Comparison of ENCODE assay signal across 8 cellular contexts in the genomic region with DNA sequence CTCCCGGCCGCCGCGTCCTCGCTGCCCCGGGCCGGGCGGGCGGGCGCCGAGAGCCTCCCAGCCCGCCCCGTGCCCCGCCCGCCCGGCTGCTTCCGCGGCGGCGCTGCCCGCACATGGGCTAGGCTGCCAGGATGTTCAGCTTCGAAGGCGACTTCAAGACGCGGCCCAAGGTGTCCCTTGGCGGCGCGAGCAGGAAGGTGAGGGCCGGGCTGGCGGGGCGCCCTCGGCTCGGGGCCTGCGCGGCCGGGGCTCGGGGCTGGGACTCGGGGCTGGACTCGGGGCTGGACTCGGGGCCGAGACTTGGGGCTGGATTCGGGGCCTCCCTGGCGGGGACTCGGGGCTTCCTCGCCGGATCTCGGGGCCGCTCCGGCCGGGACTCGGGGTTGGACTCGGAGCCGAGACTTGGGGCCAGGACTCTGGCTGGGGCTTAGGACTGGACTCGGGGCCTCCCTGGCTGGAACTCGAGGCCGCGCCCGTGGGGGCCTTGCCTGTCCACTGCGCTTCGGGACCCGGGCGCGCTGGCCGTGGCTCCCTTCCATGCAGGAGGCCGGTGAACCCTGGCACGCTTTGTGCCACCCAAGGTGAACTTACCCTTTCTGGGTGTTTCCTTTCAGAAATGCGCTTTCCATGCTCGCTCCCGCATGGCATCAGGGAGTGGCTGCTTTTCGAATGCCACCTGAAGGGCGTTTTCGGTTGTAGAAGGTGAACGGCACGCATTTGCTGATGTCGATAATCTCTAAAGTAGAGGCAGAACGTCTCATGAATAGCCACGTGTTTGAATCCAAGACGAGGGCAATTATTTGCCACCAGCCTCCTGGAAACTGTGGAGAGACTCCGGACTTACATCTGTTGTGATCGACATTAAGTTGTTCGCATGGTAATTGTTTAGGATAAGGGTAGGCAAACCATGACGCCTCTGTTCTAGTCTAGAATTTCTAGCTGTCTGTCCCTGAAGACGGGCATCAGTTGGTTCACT. TPM values are rescaled to one million over a fixed set of nuclear protein-coding genes. Genes with fewer than 3 reads are reported as not detected.
DNase-seq lines count a peak whose midpoint lies in the region; ATAC-seq and TF ChIP-seq lines count a peak whose summit lies in the region.

No MANE protein-coding gene starts in this region.

- H3K4me3 ChIP-seq in GM08714 (ENCODE audit: low read length) (peak overlapping the region; percentile 91), HCT116 (replicated peaks in 1 of 2; ENCODE audit: low read depth in 1 of 2, low read length in 2 of 2) (peak overlapping the region; percentile 68 to 96), gastroesophageal sphincter (peak overlapping the region; percentile 78 to 85)

- H3K36me3 ChIP-seq in HCT116 (ENCODE audit: control insufficient read depth in 1 of 2, insufficient read depth in 2 of 2, low read length in 2 of 2) (peaks cover 10 to 20% of the 10 kb centered on the region in 2 experiments; a peak in 3 of 4 replicates), gastroesophageal sphincter (peaks cover 0 to 17% of the 10 kb centered on the region in 2 donors)

- no peak for TF ChIP-seq EP300 in gastroesophageal sphincter (IDR thresholded peaks at IDR 0.05)

- no peaks in the 10 kb centered on the region for H3K9me3 Mint-ChIP-seq in activated T-helper 2 cell treated with anti-CD3 and anti-CD28 coated beads, Interferon-gamma antibody, Interleukin-2, Interleukin-4, amounts not matched to agents 10 μg/mL and 5 μg/mL and 100 μg/mL, durations not matched to agents 14 hours and 24 hours and 36 hours
- H3K9me3 Mint-ChIP-seq in progenitor cell of endocrine pancreas (ENCODE audit: low read depth): no peaks in the 10 kb centered on the region

- H3K4me1 Mint-ChIP-seq in activated T-helper 2 cell treated with anti-CD3 and anti-CD28 coated beads, Interferon-gamma antibody, Interleukin-2, Interleukin-4, amounts not matched to agents 10 μg/mL and 5 μg/mL and 100 μg/mL, durations not matched to agents 14 hours and 24 hours and 36 hours (ENCODE audit: low read depth): peaks cover 41% of the 10 kb centered on the region
- peaks cover 28% of the 10 kb centered on the region for H3K4me1 Mint-ChIP-seq in progenitor cell of endocrine pancreas (ENCODE audit: low read depth)

- no peak for TF ChIP-seq CTCF in HCT116 (IDR thresholded peaks at IDR 0.05 in 2 of 3, conservative IDR thresholded peaks at IDR 0.05 in 1 of 3; ENCODE audit: borderline replicate concordance in 1 of 3, insufficient read depth in 1 of 3, low read depth in 2 of 3, low read length in 2 of 3)
- TF ChIP-seq CTCF in gastroesophageal sphincter (IDR thresholded peaks at IDR 0.05): no peak
- no peak for TF ChIP-seq CTCF in progenitor cell of endocrine pancreas (IDR thresholded peaks at IDR 0.05; ENCODE audit: unreplicated experiment)
- TF ChIP-seq CTCF in GM13977 (IDR thresholded peaks at IDR 0.05; ENCODE audit: extremely low read depth, insufficient read depth, missing control alignments): no peak

- peak; percentile 62 for ATAC-seq in HCT116
- ATAC-seq in gastroesophageal sphincter: peak; percentile 76

- CTCF ChIA-PET in HCT116 (lab: Charles Lee): no interaction called here

- H4K20me1 ChIP-seq in HCT116 (ENCODE audit: insufficient read depth): no peaks in the 10 kb centered on the region; the same call in 1 of the 2 replicates

- in situ Hi-C loops in GM13977 (cut with MboI; ENCODE audit: low pct_unique_long_range_greater_than_20kb, low sequenced_read_pairs, unreplicated experiment): no loop called here

- H3K9ac ChIP-seq in HCT116 (ENCODE audit: low read length): peak overlapping the region; percentile 99

- peak overlapping the region; percentile 62 for H3K27ac Mint-ChIP-seq in activated T-helper 2 cell treated with anti-CD3 and anti-CD28 coated beads, Interferon-gamma antibody, Interleukin-2, Interleukin-4, amounts not matched to agents 10 μg/mL and 5 μg/mL and 100 μg/mL, durations not matched to agents 14 hours and 24 hours and 36 hours
- peak overlapping the region; percentile 91 for H3K27ac Mint-ChIP-seq in progenitor cell of endocrine pancreas

- peak overlapping the region; percentile 91 for H3K27ac ChIP-seq in HCT116 (ENCODE audit: low read depth, low read length)
- peak overlapping the region; percentile 54 to 98 (median 92) for H3K27ac ChIP-seq in gastroesophageal sphincter

- intact Hi-C loops in HCT116 (cut with micrococcal nuclease): loop anchor here (2.0 to 5.0 kb wide), 3 partner anchors 129 to 232 kb away; a partner anchor contains a TSS
- intact Hi-C loops in activated T-helper 2 cell treated with anti-CD3 and anti-CD28 coated beads, Interferon-gamma antibody, Interleukin-2, Interleukin-4, amounts not matched to agents 10 μg/mL and 5 μg/mL and 100 μg/mL, durations not matched to agents 14 hours and 24 hours and 36 hours (cut with micrococcal nuclease): loop anchor here (5.0 kb wide), 2 partner anchors 198 to 1497 kb away; a partner anchor contains a TSS

- no peak for TF ChIP-seq RAD21 in HCT116 (IDR thresholded peaks at IDR 0.05; ENCODE audit: low read depth)

- H3K27me3 ChIP-seq in HCT116 (ENCODE audit: insufficient read depth, low read length): no peaks in the 10 kb centered on the region
- no peaks in the 10 kb centered on the region for H3K27me3 ChIP-seq in gastroesophageal sphincter

- H3K4me3 Mint-ChIP-seq in activated T-helper 2 cell treated with anti-CD3 and anti-CD28 coated beads, Interferon-gamma antibody, Interleukin-2, Interleukin-4, amounts not matched to agents 10 μg/mL and 5 μg/mL and 100 μg/mL, durations not matched to agents 14 hours and 24 hours and 36 hours (ENCODE audit: low read depth): peak overlapping the region; percentile 87
- H3K4me3 Mint-ChIP-seq in progenitor cell of endocrine pancreas (ENCODE audit: low read depth): peak overlapping the region; percentile 79

- no peaks in the 10 kb centered on the region for H3K9me2 ChIP-seq in HCT116 (ENCODE audit: insufficient read depth)

- POLR2A ChIA-PET in HCT116 (lab: Charles Lee): no interaction called here

- RAD21 ChIA-PET in HCT116 (lab: Charles Lee; ENCODE audit: low non-redundant PET in 1 of 2, low total read pairs in 2 of 2, uncharacterized antibody in 2 of 2, unreplicated experiment in 2 of 2): no interaction called here

- H3K9me3 ChIP-seq in HCT116 (ENCODE audit: control insufficient read depth in 1 of 2, insufficient read depth in 1 of 2, low read depth in 1 of 2, low read length in 2 of 2) (no peaks in the 10 kb centered on the region), gastroesophageal sphincter (no peaks in the 10 kb centered on the region)

- 6 to 17% methylated on average over 2 to 15 of the region's 83 CpGs for WGBS in gastroesophageal sphincter (ENCODE audit: low coverage in 1 of 2), 2 donors

- no peaks in the 10 kb centered on the region for H3K27me3 Mint-ChIP-seq in activated T-helper 2 cell treated with anti-CD3 and anti-CD28 coated beads, Interferon-gamma antibody, Interleukin-2, Interleukin-4, amounts not matched to agents 10 μg/mL and 5 μg/mL and 100 μg/mL, durations not matched to agents 14 hours and 24 hours and 36 hours (ENCODE audit: low read depth)
- H3K27me3 Mint-ChIP-seq in progenitor cell of endocrine pancreas: no peaks in the 10 kb centered on the region

- H3K79me2 ChIP-seq in HCT116 (ENCODE audit: insufficient read depth, low read length): peaks cover 54% of the 10 kb centered on the region

- peak overlapping the region; percentile 95 for H3K4me2 ChIP-seq in HCT116 (ENCODE audit: low read length)

- H3K4me1 ChIP-seq in HCT116 (ENCODE audit: control insufficient read depth in 1 of 2, insufficient read depth in 2 of 2, low read length in 2 of 2) (peaks cover 3 to 30% of the 10 kb centered on the region in 2 experiments; a peak in 3 of 4 replicates), gastroesophageal sphincter (peaks cover 10 to 52% (median 17%) of the 10 kb centered on the region in 3 donors)

- no TSS peak for BruUV-seq in HCT116 (replicated peaks; lab: Mats Ljungman, UMichigan)

- H2AFZ ChIP-seq in HCT116 (ENCODE audit: low read depth, low read length, poor library complexity, severe bottlenecking): no peak overlapping the region

- TF ChIP-seq POLR2A in HCT116 (IDR thresholded peaks at IDR 0.05; ENCODE audit: borderline replicate concordance, extremely low read depth, insufficient read depth, insufficient read length) (no peak), gastroesophageal sphincter (IDR thresholded peaks at IDR 0.05) (no peak)

- peaks cover 47% of the 10 kb centered on the region for H3K36me3 Mint-ChIP-seq in activated T-helper 2 cell treated with anti-CD3 and anti-CD28 coated beads, Interferon-gamma antibody, Interleukin-2, Interleukin-4, amounts not matched to agents 10 μg/mL and 5 μg/mL and 100 μg/mL, durations not matched to agents 14 hours and 24 hours and 36 hours (ENCODE audit: low read depth)
- peaks cover 15% of the 10 kb centered on the region for H3K36me3 Mint-ChIP-seq in progenitor cell of endocrine pancreas (ENCODE audit: insufficient read depth)

- DNase-seq in HCT116 (ENCODE audit: low read depth, low spot score) (no peak), NCI-H2171 (lab: John Stamatoyannopoulos, UW) (peak; percentile 39), progenitor cell of endocrine pancreas (ENCODE audit: low spot score, unreplicated experiment) (peak; percentile 43), AML-193 (lab: John Stamatoyannopoulos, UW) (no peak), GM13977 (ENCODE audit: low spot score) (no peak)
- DNase-seq in activated T-helper 2 cell treated with anti-CD3 and anti-CD28 coated beads, Interferon-gamma antibody, Interleukin-2, Interleukin-4, amounts not matched to agents 10 μg/mL and 5 μg/mL and 100 μg/mL, durations not matched to agents 14 hours and 24 hours and 36 hours (ENCODE audit: low spot score): no peak

TF ChIP-seq in HCT116, 20 proteins besides CTCF, POLR2A, EP300 and RAD21:
- TF ChIP-seq, protein P1, sequence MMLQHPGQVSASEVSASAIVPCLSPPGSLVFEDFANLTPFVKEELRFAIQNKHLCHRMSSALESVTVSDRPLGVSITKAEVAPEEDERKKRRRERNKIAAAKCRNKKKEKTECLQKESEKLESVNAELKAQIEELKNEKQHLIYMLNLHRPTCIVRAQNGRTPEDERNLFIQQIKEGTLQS (IDR thresholded peaks at IDR 0.05): no peak
- TF ChIP-seq YY1 (IDR thresholded peaks at IDR 0.05; ENCODE audit: extremely low read depth, insufficient replicate concordance, low read depth, low read length): no peak
- TF ChIP-seq ZFX (IDR thresholded peaks at IDR 0.05): peak; percentile 46
- TF ChIP-seq POLR2AphosphoS5 (IDR thresholded peaks at IDR 0.05; ENCODE audit: low read depth, low read length): no peak; the same call in 1 of the 2 replicates
- TF ChIP-seq SIN3A (IDR thresholded peaks at IDR 0.05; ENCODE audit: low read depth): 0 out of 2 replicates have a peak, but pooled peaks have one; percentile 14

RNA-seq across cellular contexts. Expression of a gene that starts 0.7 kb away (rescaled TPM):
- total RNA-seq in HCT116 (2021; ENCODE audit: unreplicated experiment): 68.3 TPM
- polyA plus RNA-seq in HCT116 (2012): 27.6 and 34.1 TPM in 2 replicates
- 84.9 and 85.7 TPM in 2 replicates for total RNA-seq in activated T-helper 2 cell treated with anti-CD3 and anti-CD28 coated beads, Interferon-gamma antibody, Interleukin-2, Interleukin-4, amounts not matched to agents 10 μg/mL and 5 μg/mL and 100 μg/mL, durations not matched to agents 14 hours and 24 hours and 36 hours
- total RNA-seq in gastroesophageal sphincter: 100 to 1,000 TPM in 2 of 4 donors, 10 to 100 TPM in 2; 70.9 to 107 (median 100) TPM
- 60.9 and 62.5 TPM in 2 replicates for total RNA-seq in progenitor cell of endocrine pancreas

Comparison
In these comparisons a context has a peak if more than half of its experiments do, and no peak if none do; other contexts are left out.
1. DNase-seq: peak in NCI-H2171 (single experiment) and progenitor cell of endocrine pancreas (single experiment); none in HCT116 (single experiment), activated T-helper 2 cell treated with anti-CD3 and anti-CD28 coated beads, Interferon-gamma antibody, Interleukin-2, Interleukin-4, amounts not matched to agents 10 μg/mL and 5 μg/mL and 100 μg/mL, durations not matched to agents 14 hours and 24 hours and 36 hours (single experiment), AML-193 (0 of 2) and GM13977 (single experiment).
2. Peak in every context shown above with its lines, with median percentiles within 50 percentile points of each other: H3K4me3 ChIP-seq.